ENCODE assay signal across 1 cellular context in the genomic region with DNA sequence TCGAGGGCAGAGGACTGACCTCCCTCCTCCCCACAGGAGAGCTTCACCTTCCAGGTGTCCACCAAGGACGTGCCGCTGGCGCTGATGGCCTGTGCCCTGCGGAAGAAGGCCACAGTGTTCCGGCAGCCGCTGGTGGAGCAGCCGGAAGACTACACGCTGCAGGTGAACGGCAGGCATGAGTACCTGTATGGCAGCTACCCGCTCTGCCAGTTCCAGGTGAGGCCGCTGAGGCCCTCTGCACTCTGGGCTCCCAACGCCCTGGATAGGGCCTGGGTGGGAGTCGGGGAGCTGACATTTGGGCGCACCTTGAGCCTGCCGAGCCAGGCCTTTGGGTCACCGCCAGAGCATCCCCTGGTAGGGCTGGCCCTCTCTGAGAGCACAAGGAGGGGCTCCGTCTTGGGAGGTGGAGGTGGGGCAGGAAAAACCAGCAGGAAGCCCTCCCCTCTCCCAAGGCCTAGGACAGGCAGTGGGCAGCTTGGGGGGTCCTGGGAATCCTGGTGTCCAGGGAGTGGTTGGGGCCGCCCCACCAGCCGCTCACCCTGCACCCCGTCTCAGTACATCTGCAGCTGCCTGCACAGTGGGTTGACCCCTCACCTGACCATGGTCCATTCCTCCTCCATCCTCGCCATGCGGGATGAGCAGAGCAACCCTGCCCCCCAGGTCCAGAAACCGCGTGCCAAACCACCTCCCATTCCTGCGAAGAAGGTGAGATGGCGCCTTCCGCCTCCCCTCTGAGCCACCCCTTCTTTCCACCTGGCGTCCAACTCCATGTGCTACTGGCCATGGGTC.
A peak's percentile ranks its signal among the peaks of the same experiment; 100 is the strongest.
TF ChIP-seq lines count a peak whose summit lies in the region.

No MANE protein-coding gene starts in this region.

TF ChIP-seq in K562, 482 proteins besides CTCF, POLR2A, EP300 and RAD21 (continued from another document and continues in another):
- TF ChIP-seq, protein P1, sequence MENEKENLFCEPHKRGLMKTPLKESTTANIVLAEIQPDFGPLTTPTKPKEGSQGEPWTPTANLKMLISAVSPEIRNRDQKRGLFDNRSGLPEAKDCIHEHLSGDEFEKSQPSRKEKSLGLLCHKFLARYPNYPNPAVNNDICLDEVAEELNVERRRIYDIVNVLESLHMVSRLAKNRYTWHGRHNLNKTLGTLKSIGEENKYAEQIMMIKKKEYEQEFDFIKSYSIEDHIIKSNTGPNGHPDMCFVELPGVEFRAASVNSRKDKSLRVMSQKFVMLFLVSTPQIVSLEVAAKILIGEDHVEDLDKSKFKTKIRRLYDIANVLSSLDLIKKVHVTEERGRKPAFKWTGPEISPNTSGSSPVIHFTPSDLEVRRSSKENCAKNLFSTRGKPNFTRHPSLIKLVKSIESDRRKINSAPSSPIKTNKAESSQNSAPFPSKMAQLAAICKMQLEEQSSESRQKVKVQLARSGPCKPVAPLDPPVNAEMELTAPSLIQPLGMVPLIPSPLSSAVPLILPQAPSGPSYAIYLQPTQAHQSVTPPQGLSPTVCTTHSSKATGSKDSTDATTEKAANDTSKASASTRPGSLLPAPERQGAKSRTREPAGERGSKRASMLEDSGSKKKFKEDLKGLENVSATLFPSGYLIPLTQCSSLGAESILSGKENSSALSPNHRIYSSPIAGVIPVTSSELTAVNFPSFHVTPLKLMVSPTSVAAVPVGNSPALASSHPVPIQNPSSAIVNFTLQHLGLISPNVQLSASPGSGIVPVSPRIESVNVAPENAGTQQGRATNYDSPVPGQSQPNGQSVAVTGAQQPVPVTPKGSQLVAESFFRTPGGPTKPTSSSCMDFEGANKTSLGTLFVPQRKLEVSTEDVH (IDR thresholded peaks at IDR 0.05; ENCODE audit: low read depth, partially characterized antibody): no peak
- TF ChIP-seq, protein P2, sequence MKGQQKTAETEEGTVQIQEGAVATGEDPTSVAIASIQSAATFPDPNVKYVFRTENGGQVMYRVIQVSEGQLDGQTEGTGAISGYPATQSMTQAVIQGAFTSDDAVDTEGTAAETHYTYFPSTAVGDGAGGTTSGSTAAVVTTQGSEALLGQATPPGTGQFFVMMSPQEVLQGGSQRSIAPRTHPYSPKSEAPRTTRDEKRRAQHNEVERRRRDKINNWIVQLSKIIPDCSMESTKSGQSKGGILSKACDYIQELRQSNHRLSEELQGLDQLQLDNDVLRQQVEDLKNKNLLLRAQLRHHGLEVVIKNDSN (CRISPR knock-in tag; IDR thresholded peaks at IDR 0.05): 0 out of 2 replicates have a peak, but pooled peaks have one; percentile 9
- TF ChIP-seq SP1 (CRISPR knock-in tag; IDR thresholded peaks at IDR 0.05) (peak; percentile 2; the same call in 1 of the 2 replicates), SMARCB1 (IDR thresholded peaks at IDR 0.05; ENCODE audit: insufficient read length, low read depth) (no peak), CAMTA2 (CRISPR knock-in tag; conservative IDR thresholded peaks at IDR 0.05) (0 out of 2 replicates have a peak, but pooled peaks have one; percentile 30), SRSF3 (IDR thresholded peaks at IDR 0.05; ENCODE audit: insufficient read depth, low read length) (0 out of 2 replicates have a peak, but pooled peaks have one; percentile 62), NFIX (CRISPR knock-in tag; IDR thresholded peaks at IDR 0.05; ENCODE audit: low read depth) (no peak), GATAD2A (IDR thresholded peaks at IDR 0.05) (no peak), ARNT (IDR thresholded peaks at IDR 0.05) (no peak), TEAD4 (IDR thresholded peaks at IDR 0.05; ENCODE audit: low read length) (no peak), TEAD4 (CRISPR knock-in tag; IDR thresholded peaks at IDR 0.05; ENCODE audit: borderline replicate concordance) (no peak; the same call in 1 of the 2 replicates), ELF2 (CRISPR knock-in tag; IDR thresholded peaks at IDR 0.05) (no peak), CREB1 (IDR thresholded peaks at IDR 0.05) (no peak), CREB1 (CRISPR knock-in tag; IDR thresholded peaks at IDR 0.05) (no peak), SMAD4 (CRISPR knock-in tag; conservative IDR thresholded peaks at IDR 0.05) (no peak), ZFP36 (IDR thresholded peaks at IDR 0.05; ENCODE audit: low read depth, low read length, partially characterized antibody) (no peak), ZNF507 (tag; conservative IDR thresholded peaks at IDR 0.05) (no peak), MED1 (CRISPR knock-in tag; IDR thresholded peaks at IDR 0.05; ENCODE audit: borderline replicate concordance) (no peak), CBX5 (IDR thresholded peaks at IDR 0.05; ENCODE audit: borderline replicate concordance, low read depth) (no peak), TFAM (CRISPR knock-in tag; conservative IDR thresholded peaks at IDR 0.05) (no peak), KLF10 (CRISPR knock-in tag; IDR thresholded peaks at IDR 0.05) (no peak), HMG20A (CRISPR knock-in tag; conservative IDR thresholded peaks at IDR 0.05) (no peak), TAL1 (IDR thresholded peaks at IDR 0.05) (no peak), ZNF23 (CRISPR knock-in tag; IDR thresholded peaks at IDR 0.05) (no peak), KLF6 (CRISPR knock-in tag; IDR thresholded peaks at IDR 0.05; ENCODE audit: borderline replicate concordance) (0 out of 2 replicates have a peak, but pooled peaks have one; percentile 4)
- TF ChIP-seq, protein P3, sequence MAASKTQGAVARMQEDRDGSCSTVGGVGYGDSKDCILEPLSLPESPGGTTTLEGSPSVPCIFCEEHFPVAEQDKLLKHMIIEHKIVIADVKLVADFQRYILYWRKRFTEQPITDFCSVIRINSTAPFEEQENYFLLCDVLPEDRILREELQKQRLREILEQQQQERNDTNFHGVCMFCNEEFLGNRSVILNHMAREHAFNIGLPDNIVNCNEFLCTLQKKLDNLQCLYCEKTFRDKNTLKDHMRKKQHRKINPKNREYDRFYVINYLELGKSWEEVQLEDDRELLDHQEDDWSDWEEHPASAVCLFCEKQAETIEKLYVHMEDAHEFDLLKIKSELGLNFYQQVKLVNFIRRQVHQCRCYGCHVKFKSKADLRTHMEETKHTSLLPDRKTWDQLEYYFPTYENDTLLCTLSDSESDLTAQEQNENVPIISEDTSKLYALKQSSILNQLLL (CRISPR knock-in tag; IDR thresholded peaks at IDR 0.05; ENCODE audit: borderline replicate concordance): no peak
- TF ChIP-seq, protein P4, sequence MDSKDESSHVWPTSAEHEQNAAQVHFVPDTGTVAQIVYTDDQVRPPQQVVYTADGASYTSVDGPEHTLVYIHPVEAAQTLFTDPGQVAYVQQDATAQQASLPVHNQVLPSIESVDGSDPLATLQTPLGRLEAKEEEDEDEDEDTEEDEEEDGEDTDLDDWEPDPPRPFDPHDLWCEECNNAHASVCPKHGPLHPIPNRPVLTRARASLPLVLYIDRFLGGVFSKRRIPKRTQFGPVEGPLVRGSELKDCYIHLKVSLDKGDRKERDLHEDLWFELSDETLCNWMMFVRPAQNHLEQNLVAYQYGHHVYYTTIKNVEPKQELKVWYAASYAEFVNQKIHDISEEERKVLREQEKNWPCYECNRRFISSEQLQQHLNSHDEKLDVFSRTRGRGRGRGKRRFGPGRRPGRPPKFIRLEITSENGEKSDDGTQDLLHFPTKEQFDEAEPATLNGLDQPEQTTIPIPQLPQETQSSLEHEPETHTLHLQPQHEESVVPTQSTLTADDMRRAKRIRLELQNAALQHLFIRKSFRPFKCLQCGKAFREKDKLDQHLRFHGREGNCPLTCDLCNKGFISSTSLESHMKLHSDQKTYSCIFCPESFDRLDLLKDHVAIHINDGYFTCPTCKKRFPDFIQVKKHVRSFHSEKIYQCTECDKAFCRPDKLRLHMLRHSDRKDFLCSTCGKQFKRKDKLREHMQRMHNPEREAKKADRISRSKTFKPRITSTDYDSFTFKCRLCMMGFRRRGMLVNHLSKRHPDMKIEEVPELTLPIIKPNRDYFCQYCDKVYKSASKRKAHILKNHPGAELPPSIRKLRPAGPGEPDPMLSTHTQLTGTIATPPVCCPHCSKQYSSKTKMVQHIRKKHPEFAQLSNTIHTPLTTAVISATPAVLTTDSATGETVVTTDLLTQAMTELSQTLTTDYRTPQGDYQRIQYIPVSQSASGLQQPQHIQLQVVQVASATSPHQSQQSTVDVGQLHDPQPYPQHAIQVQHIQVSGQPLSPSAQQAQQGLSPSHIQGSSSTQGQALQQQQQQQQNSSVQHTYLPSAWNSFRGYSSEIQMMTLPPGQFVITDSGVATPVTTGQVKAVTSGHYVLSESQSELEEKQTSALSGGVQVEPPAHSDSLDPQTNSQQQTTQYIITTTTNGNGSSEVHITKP (IDR thresholded peaks at IDR 0.05; ENCODE audit: partially characterized antibody): peak; percentile 42
- TF ChIP-seq, protein P5, sequence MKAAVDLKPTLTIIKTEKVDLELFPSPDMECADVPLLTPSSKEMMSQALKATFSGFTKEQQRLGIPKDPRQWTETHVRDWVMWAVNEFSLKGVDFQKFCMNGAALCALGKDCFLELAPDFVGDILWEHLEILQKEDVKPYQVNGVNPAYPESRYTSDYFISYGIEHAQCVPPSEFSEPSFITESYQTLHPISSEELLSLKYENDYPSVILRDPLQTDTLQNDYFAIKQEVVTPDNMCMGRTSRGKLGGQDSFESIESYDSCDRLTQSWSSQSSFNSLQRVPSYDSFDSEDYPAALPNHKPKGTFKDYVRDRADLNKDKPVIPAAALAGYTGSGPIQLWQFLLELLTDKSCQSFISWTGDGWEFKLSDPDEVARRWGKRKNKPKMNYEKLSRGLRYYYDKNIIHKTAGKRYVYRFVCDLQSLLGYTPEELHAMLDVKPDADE (conservative IDR thresholded peaks at IDR 0.05; ENCODE audit: control insufficient read depth, low read depth, low read length): no peak
- TF ChIP-seq, protein P6, sequence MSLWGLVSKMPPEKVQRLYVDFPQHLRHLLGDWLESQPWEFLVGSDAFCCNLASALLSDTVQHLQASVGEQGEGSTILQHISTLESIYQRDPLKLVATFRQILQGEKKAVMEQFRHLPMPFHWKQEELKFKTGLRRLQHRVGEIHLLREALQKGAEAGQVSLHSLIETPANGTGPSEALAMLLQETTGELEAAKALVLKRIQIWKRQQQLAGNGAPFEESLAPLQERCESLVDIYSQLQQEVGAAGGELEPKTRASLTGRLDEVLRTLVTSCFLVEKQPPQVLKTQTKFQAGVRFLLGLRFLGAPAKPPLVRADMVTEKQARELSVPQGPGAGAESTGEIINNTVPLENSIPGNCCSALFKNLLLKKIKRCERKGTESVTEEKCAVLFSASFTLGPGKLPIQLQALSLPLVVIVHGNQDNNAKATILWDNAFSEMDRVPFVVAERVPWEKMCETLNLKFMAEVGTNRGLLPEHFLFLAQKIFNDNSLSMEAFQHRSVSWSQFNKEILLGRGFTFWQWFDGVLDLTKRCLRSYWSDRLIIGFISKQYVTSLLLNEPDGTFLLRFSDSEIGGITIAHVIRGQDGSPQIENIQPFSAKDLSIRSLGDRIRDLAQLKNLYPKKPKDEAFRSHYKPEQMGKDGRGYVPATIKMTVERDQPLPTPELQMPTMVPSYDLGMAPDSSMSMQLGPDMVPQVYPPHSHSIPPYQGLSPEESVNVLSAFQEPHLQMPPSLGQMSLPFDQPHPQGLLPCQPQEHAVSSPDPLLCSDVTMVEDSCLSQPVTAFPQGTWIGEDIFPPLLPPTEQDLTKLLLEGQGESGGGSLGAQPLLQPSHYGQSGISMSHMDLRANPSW (CRISPR knock-in tag; IDR thresholded peaks at IDR 0.05): no peak
- TF ChIP-seq, protein P7, sequence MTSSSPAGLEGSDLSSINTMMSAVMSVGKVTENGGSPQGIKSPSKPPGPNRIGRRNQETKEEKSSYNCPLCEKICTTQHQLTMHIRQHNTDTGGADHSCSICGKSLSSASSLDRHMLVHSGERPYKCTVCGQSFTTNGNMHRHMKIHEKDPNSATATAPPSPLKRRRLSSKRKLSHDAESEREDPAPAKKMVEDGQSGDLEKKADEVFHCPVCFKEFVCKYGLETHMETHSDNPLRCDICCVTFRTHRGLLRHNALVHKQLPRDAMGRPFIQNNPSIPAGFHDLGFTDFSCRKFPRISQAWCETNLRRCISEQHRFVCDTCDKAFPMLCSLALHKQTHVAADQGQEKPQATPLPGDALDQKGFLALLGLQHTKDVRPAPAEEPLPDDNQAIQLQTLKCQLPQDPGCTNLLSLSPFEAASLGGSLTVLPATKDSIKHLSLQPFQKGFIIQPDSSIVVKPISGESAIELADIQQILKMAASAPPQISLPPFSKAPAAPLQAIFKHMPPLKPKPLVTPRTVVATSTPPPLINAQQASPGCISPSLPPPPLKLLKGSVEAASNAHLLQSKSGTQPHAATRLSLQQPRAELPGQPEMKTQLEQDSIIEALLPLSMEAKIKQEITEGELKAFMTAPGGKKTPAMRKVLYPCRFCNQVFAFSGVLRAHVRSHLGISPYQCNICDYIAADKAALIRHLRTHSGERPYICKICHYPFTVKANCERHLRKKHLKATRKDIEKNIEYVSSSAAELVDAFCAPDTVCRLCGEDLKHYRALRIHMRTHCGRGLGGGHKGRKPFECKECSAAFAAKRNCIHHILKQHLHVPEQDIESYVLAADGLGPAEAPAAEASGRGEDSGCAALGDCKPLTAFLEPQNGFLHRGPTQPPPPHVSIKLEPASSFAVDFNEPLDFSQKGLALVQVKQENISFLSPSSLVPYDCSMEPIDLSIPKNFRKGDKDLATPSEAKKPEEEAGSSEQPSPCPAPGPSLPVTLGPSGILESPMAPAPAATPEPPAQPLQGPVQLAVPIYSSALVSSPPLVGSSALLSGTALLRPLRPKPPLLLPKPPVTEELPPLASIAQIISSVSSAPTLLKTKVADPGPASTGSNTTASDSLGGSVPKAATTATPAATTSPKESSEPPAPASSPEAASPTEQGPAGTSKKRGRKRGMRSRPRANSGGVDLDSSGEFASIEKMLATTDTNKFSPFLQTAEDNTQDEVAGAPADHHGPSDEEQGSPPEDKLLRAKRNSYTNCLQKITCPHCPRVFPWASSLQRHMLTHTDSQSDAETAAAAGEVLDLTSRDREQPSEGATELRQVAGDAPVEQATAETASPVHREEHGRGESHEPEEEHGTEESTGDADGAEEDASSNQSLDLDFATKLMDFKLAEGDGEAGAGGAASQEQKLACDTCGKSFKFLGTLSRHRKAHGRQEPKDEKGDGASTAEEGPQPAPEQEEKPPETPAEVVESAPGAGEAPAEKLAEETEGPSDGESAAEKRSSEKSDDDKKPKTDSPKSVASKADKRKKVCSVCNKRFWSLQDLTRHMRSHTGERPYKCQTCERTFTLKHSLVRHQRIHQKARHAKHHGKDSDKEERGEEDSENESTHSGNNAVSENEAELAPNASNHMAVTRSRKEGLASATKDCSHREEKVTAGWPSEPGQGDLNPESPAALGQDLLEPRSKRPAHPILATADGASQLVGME (CRISPR knock-in tag; IDR thresholded peaks at IDR 0.05): no peak
- TF ChIP-seq, protein P8, sequence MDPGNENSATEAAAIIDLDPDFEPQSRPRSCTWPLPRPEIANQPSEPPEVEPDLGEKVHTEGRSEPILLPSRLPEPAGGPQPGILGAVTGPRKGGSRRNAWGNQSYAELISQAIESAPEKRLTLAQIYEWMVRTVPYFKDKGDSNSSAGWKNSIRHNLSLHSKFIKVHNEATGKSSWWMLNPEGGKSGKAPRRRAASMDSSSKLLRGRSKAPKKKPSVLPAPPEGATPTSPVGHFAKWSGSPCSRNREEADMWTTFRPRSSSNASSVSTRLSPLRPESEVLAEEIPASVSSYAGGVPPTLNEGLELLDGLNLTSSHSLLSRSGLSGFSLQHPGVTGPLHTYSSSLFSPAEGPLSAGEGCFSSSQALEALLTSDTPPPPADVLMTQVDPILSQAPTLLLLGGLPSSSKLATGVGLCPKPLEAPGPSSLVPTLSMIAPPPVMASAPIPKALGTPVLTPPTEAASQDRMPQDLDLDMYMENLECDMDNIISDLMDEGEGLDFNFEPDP (CRISPR knock-in tag; IDR thresholded peaks at IDR 0.05): no peak
- TF ChIP-seq, protein P9, sequence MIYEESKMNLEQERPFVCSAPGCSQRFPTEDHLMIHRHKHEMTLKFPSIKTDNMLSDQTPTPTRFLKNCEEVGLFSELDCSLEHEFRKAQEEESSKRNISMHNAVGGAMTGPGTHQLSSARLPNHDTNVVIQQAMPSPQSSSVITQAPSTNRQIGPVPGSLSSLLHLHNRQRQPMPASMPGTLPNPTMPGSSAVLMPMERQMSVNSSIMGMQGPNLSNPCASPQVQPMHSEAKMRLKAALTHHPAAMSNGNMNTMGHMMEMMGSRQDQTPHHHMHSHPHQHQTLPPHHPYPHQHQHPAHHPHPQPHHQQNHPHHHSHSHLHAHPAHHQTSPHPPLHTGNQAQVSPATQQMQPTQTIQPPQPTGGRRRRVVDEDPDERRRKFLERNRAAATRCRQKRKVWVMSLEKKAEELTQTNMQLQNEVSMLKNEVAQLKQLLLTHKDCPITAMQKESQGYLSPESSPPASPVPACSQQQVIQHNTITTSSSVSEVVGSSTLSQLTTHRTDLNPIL (CRISPR knock-in tag; IDR thresholded peaks at IDR 0.05): 0 out of 2 replicates have a peak, but pooled peaks have one; percentile 13
